Comparison of ENCODE assay signal across 29 cellular contexts in the genomic region with DNA sequence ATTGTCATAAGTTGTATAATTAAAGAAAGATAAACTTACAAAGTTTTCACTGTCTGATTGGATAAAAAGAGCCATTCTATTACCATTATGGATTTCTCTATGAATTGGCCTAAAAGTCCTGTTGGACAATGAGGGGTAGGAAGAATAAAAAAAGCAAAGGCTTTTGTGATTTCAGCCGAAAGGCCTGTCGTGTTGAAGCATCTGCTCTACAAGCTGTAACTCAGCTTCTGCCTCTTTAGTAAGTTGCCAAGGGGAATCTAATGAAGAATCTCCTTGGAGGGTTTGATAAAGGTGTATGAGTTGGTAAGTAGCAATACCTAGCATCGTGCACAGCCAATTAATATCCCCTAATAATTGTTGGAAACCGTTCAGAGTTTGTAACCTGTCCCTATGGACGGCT. TPM values are rescaled to one million over a fixed set of nuclear protein-coding genes. Genes with fewer than 3 reads are reported as not detected.
"Had no signal": no experiment of that assay in that cellular context is flagged by ENCODE, and none has a peak within 500 bp of the region (broad histone marks: within the 10 kb centered on the region; RNA-seq: fewer than 3 reads in every experiment).

No MANE protein-coding gene starts in this region.

- H3K27ac ChIP-seq: stomach, suprapubic skin, testis, thoracic aorta, thyroid gland, tibial artery, tibial nerve, upper lobe of left lung, upper lobe of right lung, uterus, vagina had no signal

- DNase-seq: stimulated activated CD4-positive, alpha-beta T cell treated with anti-CD3 and anti-CD28 coated beads, Interleukin-2, amount 100 ng/mL, for 48 hours; stimulated activated CD4-positive, alpha-beta T cell treated with anti-CD3 and anti-CD28 coated beads, Interleukin-4, amount 100 ng/mL, for 1 hour; stimulated activated CD4-positive, alpha-beta T cell treated with anti-CD3 and anti-CD28 coated beads, Interleukin-4, amount 100 ng/mL, for 24 hours; stimulated activated CD4-positive, alpha-beta T cell treated with anti-CD3 and anti-CD28 coated beads, Interleukin-4, amount 100 ng/mL, for 4 hours; stimulated activated CD8-positive, alpha-beta memory T cell treated with anti-CD3 and anti-CD28 coated beads, Interleukin-4, amount 100 ng/mL, for 48 hours; stimulated activated naive B cell treated with anti-CD40 and anti-IgM and Interleukin-4, amounts not matched to agents 10 μg/mL and 1 μg/mL and 100 μg/mL, for 72 hours; stimulated activated naive CD4-positive, alpha-beta T cell; stimulated activated naive CD4-positive, alpha-beta T cell treated with Interleukin-2 at 50 U/mL for 16 hours; stimulated activated naive CD8-positive, alpha-beta T cell treated with anti-CD3 and anti-CD28 coated beads, Interleukin-15, amount 100 ng/mL, for 72 hours; stimulated activated naive CD8-positive, alpha-beta T cell treated with anti-CD3 and anti-CD28 coated beads, Interleukin-15, Interleukin-2, amounts not matched to agents 100 U/mL and 50 U/mL, for 24 hours; stomach; substantia nigra; testis; thyroid gland; tibial artery; trophoblast cell; upper lobe of left lung; upper lobe of right lung; uterus had no signal

- ATAC-seq: stimulated activated effector memory CD8-positive, alpha-beta T cell treated with anti-CD3 and anti-CD28 coated beads, Interleukin-12 subunit alpha, Interleukin-12 subunit beta, amount 100 ng/mL, for 72 hours; stimulated activated memory B cell treated with anti-CD40 and anti-IgM and Interleukin-4, amounts not matched to agents 10 μg/mL and 1 μg/mL and 100 μg/mL, for 72 hours; stimulated activated naive B cell treated with anti-CD40 and anti-IgM and Interleukin-4, amounts not matched to agents 10 μg/mL and 1 μg/mL and 100 μg/mL, for 72 hours; stimulated activated naive CD8-positive, alpha-beta T cell treated with anti-CD3 and anti-CD28 coated beads, Interleukin-15, amount 100 ng/mL, for 72 hours; stimulated activated naive CD8-positive, alpha-beta T cell treated with anti-CD3 and anti-CD28 coated beads, Interleukin-15, Interleukin-2, amounts not matched to agents 100 U/mL and 50 U/mL, for 24 hours; upper lobe of right lung had no signal

- H3K9me3 ChIP-seq: suprapubic skin, testis, thoracic aorta, thyroid gland, upper lobe of right lung, uterus, vagina had no signal

- H3K4me1 ChIP-seq: uterus had no signal

- H3K27me3 ChIP-seq: stomach, suprapubic skin, testis, thyroid gland, tibial artery, tibial nerve, upper lobe of left lung, upper lobe of right lung, uterus, vagina had no signal

- H3K4me3 ChIP-seq: stomach, suprapubic skin, testis, thoracic aorta, thyroid gland, tibial artery, tibial nerve, upper lobe of left lung, upper lobe of right lung, uterus, vagina had no signal

RNA-seq across cellular contexts. Expression of a gene that starts 25.2 kb away (rescaled TPM):
- total RNA-seq: stomach, subcutaneous adipose tissue, suprapubic skin, temporal lobe, thoracic aorta, thyroid gland, tibial nerve, upper lobe of left lung, upper lobe of right lung, urinary bladder, uterus, vagina had no signal

RNA-seq across cellular contexts. Expression of a gene that starts 56.0 kb away (rescaled TPM):
- total RNA-seq: stomach, subcutaneous adipose tissue, suprapubic skin, temporal lobe, testis, thoracic aorta, tibial nerve, upper lobe of left lung, upper lobe of right lung, ureter, urinary bladder, uterus, vagina had no signal
